ENCODE assay signal across 15 cellular contexts in genomic region chr9:91143162-91143561, GRCh38.
DNase-seq lines count a peak whose midpoint lies in the region; ATAC-seq and TF ChIP-seq lines count a peak whose summit lies in the region.
"Had no signal": no experiment of that assay in that cellular context is flagged by ENCODE, and none has a peak within 500 bp of the region (broad histone marks: within the 10 kb centered on the region; RNA-seq: fewer than 3 reads in every experiment).

No MANE protein-coding gene starts in this region.

- no peak for ATAC-seq in activated CD8-positive, alpha-beta T cell treated with anti-CD3 and anti-CD28 coated beads, Interleukin-2, amount 10 ng/mL, durations not matched to agents 7 days and 5 days
- no peak for ATAC-seq in activated CD8-positive, alpha-beta T cell treated with anti-CD3 and anti-CD28 coated beads for 36 hours
- ATAC-seq in PC-3 = no peak
- ATAC-seq in stimulated activated effector memory CD8-positive, alpha-beta T cell treated with anti-CD3 and anti-CD28 coated beads, Interleukin-12 subunit alpha, Interleukin-12 subunit beta, amount 100 ng/mL, for 72 hours = no peak
- no peak for ATAC-seq in right cardiac atrium

- no peak for DNase-seq in activated CD8-positive, alpha-beta T cell treated with anti-CD3 and anti-CD28 coated beads, Interleukin-2, amount 10 ng/mL, durations not matched to agents 7 days and 5 days
- DNase-seq in activated CD8-positive, alpha-beta T cell treated with anti-CD3 and anti-CD28 coated beads for 36 hours = no peak
- DNase-seq in AG20443 (ENCODE audit: low spot score) = peak; percentile 51
- no peak for DNase-seq in PC-3
- DNase-seq in stimulated activated effector memory CD8-positive, alpha-beta T cell treated with anti-CD3 and anti-CD28 coated beads, Interleukin-12 subunit alpha, Interleukin-12 subunit beta, amount 100 ng/mL, for 72 hours (ENCODE audit: low spot score in 2 of 2) = no peak
- DNase-seq in T-helper 1 cell = no peak
- no peak for DNase-seq in right cardiac atrium
- no peak for DNase-seq in NCI-H526 (lab: John Stamatoyannopoulos, UW)
- DNase-seq: 8988T; BE2C; C1 segment of cervical spinal cord; Caco-2; CD4-positive, alpha-beta T cell had no signal

- no peak overlapping the region for H3K9ac ChIP-seq in PC-3 (ENCODE audit: low read length)
- H3K9ac ChIP-seq: GM23248 had no signal

- no peaks in the 10 kb centered on the region for H3K9me2 ChIP-seq in PC-3 (replicated peaks; ENCODE audit: low read length)

- H3K27ac ChIP-seq in PC-3 (ENCODE audit: low read length) (peak overlapping the region; percentile 45), right cardiac atrium (ENCODE audit: low read length) (no peak overlapping the region)
- H3K27ac ChIP-seq: GM23248 had no signal

- WGBS in right cardiac atrium = 90% methylated on average over 5 of the region's 5 CpGs

- H3K27me3 Mint-ChIP-seq in activated CD8-positive, alpha-beta T cell treated with anti-CD3 and anti-CD28 coated beads, Interleukin-2, amount 10 ng/mL, durations not matched to agents 7 days and 5 days (ENCODE audit: low read depth) = no peaks in the 10 kb centered on the region
- H3K27me3 Mint-ChIP-seq in activated CD8-positive, alpha-beta T cell treated with anti-CD3 and anti-CD28 coated beads for 36 hours = peaks cover 1% of the 10 kb centered on the region
- H3K27me3 Mint-ChIP-seq: CD4-positive, alpha-beta T cell had no signal

- H4K20me1 ChIP-seq in PC-3 (ENCODE audit: low read length) = no peaks in the 10 kb centered on the region

- H3K4me1 Mint-ChIP-seq in activated CD8-positive, alpha-beta T cell treated with anti-CD3 and anti-CD28 coated beads, Interleukin-2, amount 10 ng/mL, durations not matched to agents 7 days and 5 days (ENCODE audit: low read depth) = peaks cover 57% of the 10 kb centered on the region
- H3K4me1 Mint-ChIP-seq in activated CD8-positive, alpha-beta T cell treated with anti-CD3 and anti-CD28 coated beads for 36 hours (ENCODE audit: low read depth) = peaks cover 32% of the 10 kb centered on the region
- peaks cover 58% of the 10 kb centered on the region for H3K4me1 Mint-ChIP-seq in stimulated activated effector memory CD8-positive, alpha-beta T cell treated with anti-CD3 and anti-CD28 coated beads, Interleukin-12 subunit alpha, Interleukin-12 subunit beta, amount 100 ng/mL, for 72 hours

- no peaks in the 10 kb centered on the region for H3K9me3 ChIP-seq in PC-3 (ENCODE audit: low read length)
- no peaks in the 10 kb centered on the region for H3K9me3 ChIP-seq in right cardiac atrium (ENCODE audit: control insufficient read depth, low read length)
- H3K9me3 ChIP-seq: BE2C, Caco-2, HAP-1 had no signal

- POLR2A ChIA-PET in activated CD8-positive, alpha-beta T cell treated with anti-CD3 and anti-CD28 coated beads, Interleukin-2, amount 10 ng/mL, durations not matched to agents 7 days and 5 days (lab: Charles Lee) = no interaction called here
- POLR2A ChIA-PET in activated CD8-positive, alpha-beta T cell treated with anti-CD3 and anti-CD28 coated beads for 36 hours (lab: Charles Lee) = interaction anchor here (0.5 to 1.5 kb wide), 4 partner anchors 10 to 332 kb away, joined by 3 to 6 read pairs (median 3); no protein-coding TSS in a partner anchor
- POLR2A ChIA-PET in PC-3 (lab: Charles Lee; ENCODE audit: unreplicated experiment) = no interaction called here

- no peaks in the 10 kb centered on the region for H3F3A ChIP-seq in PC-3 (ENCODE audit: low read length, unreplicated experiment)

- H3K27ac Mint-ChIP-seq in activated CD8-positive, alpha-beta T cell treated with anti-CD3 and anti-CD28 coated beads, Interleukin-2, amount 10 ng/mL, durations not matched to agents 7 days and 5 days = peak overlapping the region; percentile 33
- H3K27ac Mint-ChIP-seq in activated CD8-positive, alpha-beta T cell treated with anti-CD3 and anti-CD28 coated beads for 36 hours = no peak overlapping the region
- peak overlapping the region; percentile 29 for H3K27ac Mint-ChIP-seq in stimulated activated effector memory CD8-positive, alpha-beta T cell treated with anti-CD3 and anti-CD28 coated beads, Interleukin-12 subunit alpha, Interleukin-12 subunit beta, amount 100 ng/mL, for 72 hours
- H3K27ac Mint-ChIP-seq: CD4-positive, alpha-beta T cell had no signal

- H3K4me1 ChIP-seq in PC-3 (ENCODE audit: insufficient read depth, low read length) = peaks cover 24% of the 10 kb centered on the region
- H3K4me1 ChIP-seq in right cardiac atrium (ENCODE audit: control insufficient read depth, insufficient read depth, low read length) = no peaks in the 10 kb centered on the region
- H3K4me1 ChIP-seq: BE2C, Caco-2, HAP-1 had no signal

- H3K79me2 ChIP-seq in PC-3 (ENCODE audit: low read length) = no peaks in the 10 kb centered on the region

- H3K4me3 Mint-ChIP-seq in activated CD8-positive, alpha-beta T cell treated with anti-CD3 and anti-CD28 coated beads, Interleukin-2, amount 10 ng/mL, durations not matched to agents 7 days and 5 days = no peak overlapping the region
- H3K4me3 Mint-ChIP-seq in activated CD8-positive, alpha-beta T cell treated with anti-CD3 and anti-CD28 coated beads for 36 hours = no peak overlapping the region
- H3K4me3 Mint-ChIP-seq in stimulated activated effector memory CD8-positive, alpha-beta T cell treated with anti-CD3 and anti-CD28 coated beads, Interleukin-12 subunit alpha, Interleukin-12 subunit beta, amount 100 ng/mL, for 72 hours = no peak overlapping the region
- H3K4me3 Mint-ChIP-seq: CD4-positive, alpha-beta T cell had no signal

- H3K4me2 ChIP-seq in PC-3 (ENCODE audit: low read length) = no peak overlapping the region

- CTCF ChIA-PET in activated CD8-positive, alpha-beta T cell treated with anti-CD3 and anti-CD28 coated beads, Interleukin-2, amount 10 ng/mL, durations not matched to agents 7 days and 5 days (lab: Charles Lee) = no interaction called here
- CTCF ChIA-PET in activated CD8-positive, alpha-beta T cell treated with anti-CD3 and anti-CD28 coated beads for 36 hours (lab: Charles Lee) = interaction anchor here (0.9 kb wide), 1 partner anchor 106 kb away, joined by 3 read pairs; no protein-coding TSS in a partner anchor
- CTCF ChIA-PET in PC-3 (lab: Charles Lee) = no interaction called here

- no peaks in the 10 kb centered on the region for H3K36me3 ChIP-seq in PC-3 (ENCODE audit: low read depth, low read length)
- H3K36me3 ChIP-seq: BE2C, HAP-1 had no signal

- BruUV-seq in PC-3 (replicated peaks; lab: Mats Ljungman, UMichigan) = no TSS peak

- H3K4me3 ChIP-seq in PC-3 (ENCODE audit: low read length) (no peak overlapping the region), right cardiac atrium (ENCODE audit: low read length) (no peak overlapping the region)
- H3K4me3 ChIP-seq: GM23248, HAP-1 had no signal

- H3K36me3 Mint-ChIP-seq in activated CD8-positive, alpha-beta T cell treated with anti-CD3 and anti-CD28 coated beads, Interleukin-2, amount 10 ng/mL, durations not matched to agents 7 days and 5 days (ENCODE audit: low read depth) = peaks cover 67% of the 10 kb centered on the region
- peaks cover 16% of the 10 kb centered on the region for H3K36me3 Mint-ChIP-seq in activated CD8-positive, alpha-beta T cell treated with anti-CD3 and anti-CD28 coated beads for 36 hours (ENCODE audit: low read depth)
- H3K36me3 Mint-ChIP-seq in stimulated activated effector memory CD8-positive, alpha-beta T cell treated with anti-CD3 and anti-CD28 coated beads, Interleukin-12 subunit alpha, Interleukin-12 subunit beta, amount 100 ng/mL, for 72 hours = peaks cover 38% of the 10 kb centered on the region

- no peak for TF ChIP-seq CTCF in activated CD8-positive, alpha-beta T cell treated with anti-CD3 and anti-CD28 coated beads for 36 hours (IDR thresholded peaks at IDR 0.05)
- no peak for TF ChIP-seq CTCF in PC-3 (conservative IDR thresholded peaks at IDR 0.05; ENCODE audit: low read depth, low read length)

- H3K9me3 Mint-ChIP-seq in activated CD8-positive, alpha-beta T cell treated with anti-CD3 and anti-CD28 coated beads, Interleukin-2, amount 10 ng/mL, durations not matched to agents 7 days and 5 days (ENCODE audit: insufficient read depth) = peaks cover 4% of the 10 kb centered on the region
- peaks cover 10% of the 10 kb centered on the region for H3K9me3 Mint-ChIP-seq in activated CD8-positive, alpha-beta T cell treated with anti-CD3 and anti-CD28 coated beads for 36 hours
- peaks cover 3% of the 10 kb centered on the region for H3K9me3 Mint-ChIP-seq in stimulated activated effector memory CD8-positive, alpha-beta T cell treated with anti-CD3 and anti-CD28 coated beads, Interleukin-12 subunit alpha, Interleukin-12 subunit beta, amount 100 ng/mL, for 72 hours
- H3K9me3 Mint-ChIP-seq: CD4-positive, alpha-beta T cell had no signal

- intact Hi-C loops in activated CD8-positive, alpha-beta T cell treated with anti-CD3 and anti-CD28 coated beads for 36 hours (cut with micrococcal nuclease) = no loop called here
- intact Hi-C loops in PC-3 (cut with micrococcal nuclease) (no loop called here), right cardiac atrium (cut with DNase I) (no loop called here)

- H2AFZ ChIP-seq in PC-3 (ENCODE audit: low read length) = no peak overlapping the region
- H2AFZ ChIP-seq: GM23248 had no signal

- no peaks in the 10 kb centered on the region for H3K27me3 ChIP-seq in PC-3 (ENCODE audit: low read length)
- no peaks in the 10 kb centered on the region for H3K27me3 ChIP-seq in right cardiac atrium (ENCODE audit: control insufficient read depth, insufficient read depth)
- H3K27me3 ChIP-seq: BE2C had no signal
